ENCODE assay signal across 16 cellular contexts in genomic region chrX:42544883-42545282, GRCh38.
DNase-seq lines count a peak whose midpoint lies in the region; TF ChIP-seq lines count a peak whose summit lies in the region.
"Had no signal": no experiment of that assay in that cellular context is flagged by ENCODE, and none has a peak within 500 bp of the region (broad histone marks: within the 10 kb centered on the region; RNA-seq: fewer than 3 reads in every experiment).

No MANE protein-coding gene starts in this region.

- H3K79me2 ChIP-seq in KMS-11 (ENCODE audit: insufficient read depth, low read depth) = no peaks in the 10 kb centered on the region

- H3K9me3 Mint-ChIP-seq in activated T-cell treated with anti-CD3 and anti-CD28 coated beads, Interleukin-2, amount 50 U/mL, for 24 hours = peaks cover 4% of the 10 kb centered on the region

- H3K27me3 ChIP-seq in KMS-11 (ENCODE audit: insufficient read depth, low read depth) = no peaks in the 10 kb centered on the region

- H3K4me1 ChIP-seq in KMS-11 (ENCODE audit: low read depth, poor library complexity, severe bottlenecking) = peaks cover 7% of the 10 kb centered on the region

- no peaks in the 10 kb centered on the region for H3K36me3 Mint-ChIP-seq in activated T-cell treated with anti-CD3 and anti-CD28 coated beads, Interleukin-2, amount 50 U/mL, for 24 hours (ENCODE audit: low read depth)
- H3K36me3 Mint-ChIP-seq: CD4-positive, alpha-beta memory T cell had no signal

- H3K4me3 Mint-ChIP-seq in activated T-cell treated with anti-CD3 and anti-CD28 coated beads, Interleukin-2, amount 50 U/mL, for 24 hours = no peak overlapping the region

- H3K27ac ChIP-seq in KMS-11 = no peak overlapping the region
- H3K27ac ChIP-seq: GM23248 had no signal

- H3K9ac ChIP-seq in KMS-11 = no peak overlapping the region
- H3K9ac ChIP-seq: GM23248 had no signal

- H3K27ac Mint-ChIP-seq in activated T-cell treated with anti-CD3 and anti-CD28 coated beads, Interleukin-2, amount 50 U/mL, for 24 hours = peak overlapping the region; percentile 51
- H3K27ac Mint-ChIP-seq: CD4-positive, alpha-beta memory T cell had no signal

- peaks cover 15% of the 10 kb centered on the region for H3K4me1 Mint-ChIP-seq in activated T-cell treated with anti-CD3 and anti-CD28 coated beads, Interleukin-2, amount 50 U/mL, for 24 hours (ENCODE audit: low read depth)
- H3K4me1 Mint-ChIP-seq: CD4-positive, alpha-beta memory T cell had no signal

- no peak overlapping the region for H2AFZ ChIP-seq in KMS-11 (ENCODE audit: low read depth)
- H2AFZ ChIP-seq: GM23248 had no signal

- H3K27me3 Mint-ChIP-seq in activated T-cell treated with anti-CD3 and anti-CD28 coated beads, Interleukin-2, amount 50 U/mL, for 24 hours = peaks cover 9% of the 10 kb centered on the region
- H3K27me3 Mint-ChIP-seq: CD4-positive, alpha-beta memory T cell had no signal

- no peak for DNase-seq in activated T-cell treated with anti-CD3 and anti-CD28 coated beads, Interleukin-2, amount 50 U/mL, for 24 hours
- DNase-seq in activated T-cell treated with anti-CD3 and anti-CD28 coated beads, Interleukin-2, amount 50 U/mL, for 48 hours = no peak
- peak; percentile 3 for DNase-seq in stimulated activated CD4-positive, alpha-beta T cell treated with anti-CD3 and anti-CD28 coated beads, Interleukin-4, amount 100 ng/mL, for 24 hours
- no peak for DNase-seq in stimulated activated CD4-positive, alpha-beta T cell treated with anti-CD3 and anti-CD28 coated beads, Interleukin-4, amount 100 ng/mL, for 4 hours
- DNase-seq in HUDEP-2 (lab: John Stamatoyannopoulos, UW; ENCODE audit: unreplicated experiment in 76 of 76) = no peak
- DNase-seq: C1 segment of cervical spinal cord; Calu3; CD4-positive, alpha-beta memory T cell; COR-L47; DMS53; DMS79 treated with DMSO at 0.1 percent for 48 hours; GF-D8; GM23248; H7; HCEC 1CT had no signal

- 0 out of 2 replicates have a peak overlapping the region, but pooled peaks have one; percentile 3 for H3K4me2 ChIP-seq in KMS-11

- no peak overlapping the region for H3K4me3 ChIP-seq in KMS-11 (IDR thresholded peaks at IDR 0.05; ENCODE audit: insufficient read depth, low read depth, low read length)
- H3K4me3 ChIP-seq: GM23248 had no signal

- H3K36me3 ChIP-seq in KMS-11 (ENCODE audit: insufficient read depth) = no peaks in the 10 kb centered on the region

- H4K20me1 ChIP-seq in KMS-11 (ENCODE audit: insufficient read depth) = no peaks in the 10 kb centered on the region

- TF ChIP-seq CTCF in KMS-11 (conservative IDR thresholded peaks at IDR 0.05; ENCODE audit: low read depth, low read length) = no peak
